In genomic region chr5:103587185-103587748, GRCh38 we compare ENCODE assay signal across 9 cellular contexts. TPM values are rescaled to one million over a fixed set of nuclear protein-coding genes. Genes with fewer than 3 reads are reported as not detected.
DNase-seq lines count a peak whose midpoint lies in the region; ATAC-seq and TF ChIP-seq lines count a peak whose summit lies in the region.
"Had no signal": no experiment of that assay in that cellular context is flagged by ENCODE, and none has a peak within 500 bp of the region (broad histone marks: within the 10 kb centered on the region; RNA-seq: fewer than 3 reads in every experiment).

No MANE protein-coding gene starts in this region.

- DNase-seq in H9: no peak
- peak; percentile 27 for DNase-seq in NCI-H2227 treated with DMSO at 0.1 percent for 48 hours (lab: John Stamatoyannopoulos, UW)
- peak; percentile 74 for DNase-seq in choroid plexus epithelial cell (ENCODE audit: low read depth)
- DNase-seq in osteocyte (ENCODE audit: extremely low spot score, unreplicated experiment): no peak
- DNase-seq in ureter (ENCODE audit: low spot score): no peak
- DNase-seq in gastrocnemius medialis: no peak
- DNase-seq in stimulated activated CD4-positive, alpha-beta T cell treated with anti-CD3 and anti-CD28 coated beads, Interleukin-1b, Interleukin-23, amount 100 ng/mL, for 48 hours: no peak

- no peaks in the 10 kb centered on the region for H3K9me3 ChIP-seq in H9 (ENCODE audit: control insufficient read depth, low read depth, low read length)
- H3K9me3 ChIP-seq in gastrocnemius medialis: no peaks in the 10 kb centered on the region
- H3K9me3 ChIP-seq: neutrophil, SJSA1 had no signal

- H3K4me2 ChIP-seq in H9 (ENCODE audit: insufficient read depth, insufficient read length, low read length): no peak overlapping the region

- no peak overlapping the region for H3K4me3 ChIP-seq in choroid plexus epithelial cell (ENCODE audit: low read depth, low read length)
- H3K4me3 ChIP-seq in gastrocnemius medialis: no peak overlapping the region
- H3K4me3 ChIP-seq: SJSA1 had no signal

- H3K27ac Mint-ChIP-seq in H9 (0 out of 7 replicates have a peak overlapping the region, but pooled peaks of 1 of the 3 experiments have one; percentile 24), osteocyte (ENCODE audit: unreplicated experiment) (no peak overlapping the region)

- H3K23ac ChIP-seq in H9 (ENCODE audit: insufficient read length, low read depth, low read length): no peak overlapping the region

- H3K9ac ChIP-seq in H9 (ENCODE audit: extremely low read depth, insufficient read length, low read length): no peak overlapping the region

- H3K27me3 Mint-ChIP-seq in H9 (ENCODE audit: low read depth) (no peaks in the 10 kb centered on the region), osteocyte (ENCODE audit: unreplicated experiment) (no peaks in the 10 kb centered on the region)

- H3K18ac ChIP-seq in H9 (ENCODE audit: insufficient read length, low read depth, low read length): no peak overlapping the region

- H3T11ph ChIP-seq in H9 (ENCODE audit: low read length): no peak overlapping the region

- intact Hi-C loops in gastrocnemius medialis (cut with DNase I; ENCODE audit: low total_unique reads): no loop called here

- peak; percentile 71 for TF ChIP-seq CTCF in H9 (conservative IDR thresholded peaks at IDR 0.05)
- peak; percentile 61 for TF ChIP-seq CTCF in choroid plexus epithelial cell (conservative IDR thresholded peaks at IDR 0.05; ENCODE audit: low read depth, low read length)
- TF ChIP-seq CTCF in osteocyte (IDR thresholded peaks at IDR 0.05): peak; percentile 69
- TF ChIP-seq CTCF in gastrocnemius medialis (IDR thresholded peaks at IDR 0.05 in 4 of 5, conservative IDR thresholded peaks at IDR 0.05 in 1 of 5): peak in 1 of 5 experiments; percentile 7

- H3K79me2 ChIP-seq in H9 (ENCODE audit: insufficient read depth, low read length): no peaks in the 10 kb centered on the region

- no peak overlapping the region for H3K4me3 Mint-ChIP-seq in H9
- no peak overlapping the region for H3K4me3 Mint-ChIP-seq in osteocyte (ENCODE audit: unreplicated experiment)

- no CpG with 5 or more reads among the region's 2 CpGs for WGBS in H9 (ENCODE audit: extremely low coverage, insufficient read length, low lambda C conversion rate)

- H2BK20ac ChIP-seq in H9 (ENCODE audit: low read depth, low read length, poor library complexity, severe bottlenecking): no peak overlapping the region

- H3K56ac ChIP-seq in H9 (ENCODE audit: insufficient read length, low read depth, low read length): no peak overlapping the region

- no peak overlapping the region for H3K4ac ChIP-seq in H9 (ENCODE audit: low read depth, low read length)

- H3K27ac ChIP-seq in H9 (ENCODE audit: insufficient read length, low read depth, low read length) (no peak overlapping the region), gastrocnemius medialis (no peak overlapping the region)
- H3K27ac ChIP-seq: neutrophil, SJSA1 had no signal

- TF ChIP-seq POLR2A in gastrocnemius medialis (IDR thresholded peaks at IDR 0.05): no peak

- no peak overlapping the region for H2BK120ac ChIP-seq in H9 (ENCODE audit: low read depth, low read length, poor library complexity, severe bottlenecking)

- no peak overlapping the region for H2AK5ac ChIP-seq in H9 (ENCODE audit: insufficient read length, low read length)

- H3K4me1 Mint-ChIP-seq in H9 (no peaks in the 10 kb centered on the region), osteocyte (ENCODE audit: unreplicated experiment) (peaks cover 9% of the 10 kb centered on the region)

- H3K36me3 Mint-ChIP-seq in H9 (ENCODE audit: insufficient read depth in 1 of 3, low read depth in 3 of 3) (no peaks in the 10 kb centered on the region), osteocyte (ENCODE audit: unreplicated experiment) (no peaks in the 10 kb centered on the region)

- no peak overlapping the region for H2BK12ac ChIP-seq in H9 (ENCODE audit: insufficient read length, low read depth, low read length)

- H3K4me1 ChIP-seq in H9 (ENCODE audit: insufficient read depth, low read length): no peaks in the 10 kb centered on the region
- no peaks in the 10 kb centered on the region for H3K4me1 ChIP-seq in gastrocnemius medialis
- H3K4me1 ChIP-seq: SJSA1 had no signal

- no peaks in the 10 kb centered on the region for H3K23me2 ChIP-seq in H9 (ENCODE audit: insufficient read length, low read depth, low read length, poor library complexity, severe bottlenecking)

- no peak overlapping the region for H3K14ac ChIP-seq in H9 (ENCODE audit: insufficient read depth, low read length)

- no peak overlapping the region for H2BK5ac ChIP-seq in H9 (ENCODE audit: insufficient read length, low read length)

- H3K9me3 Mint-ChIP-seq in H9: no peaks in the 10 kb centered on the region
- H3K9me3 Mint-ChIP-seq in osteocyte (ENCODE audit: unreplicated experiment): no peaks in the 10 kb centered on the region

- H3K27me3 ChIP-seq in H9 (ENCODE audit: insufficient read depth, low read length): no peaks in the 10 kb centered on the region
- no peaks in the 10 kb centered on the region for H3K27me3 ChIP-seq in gastrocnemius medialis
- H3K27me3 ChIP-seq: neutrophil, SJSA1 had no signal

- ATAC-seq in gastrocnemius medialis: no peak

- no peaks in the 10 kb centered on the region for H3K36me3 ChIP-seq in gastrocnemius medialis
- H3K36me3 ChIP-seq: neutrophil, SJSA1 had no signal

- H4K91ac ChIP-seq in H9 (ENCODE audit: insufficient read length, low read depth, low read length): no peak overlapping the region

- H3K79me1 ChIP-seq in H9 (ENCODE audit: insufficient read depth, low read depth, low read length, poor library complexity, severe bottlenecking): no peaks in the 10 kb centered on the region

- H4K8ac ChIP-seq in H9 (replicated peaks; ENCODE audit: insufficient read length, low read depth, low read length): no peak overlapping the region

- H4K5ac ChIP-seq in H9 (ENCODE audit: insufficient read length, low read depth, low read length): no peak overlapping the region

- no peaks in the 10 kb centered on the region for H4K20me1 ChIP-seq in H9 (ENCODE audit: control insufficient read depth, insufficient read depth, insufficient read length)

- no peak overlapping the region for H2AFZ ChIP-seq in H9 (ENCODE audit: low read length)

- in situ Hi-C loops in gastrocnemius medialis (cut with MboI; ENCODE audit: low sequenced_read_pairs in 4 of 4): loop anchor here (25.0 kb wide), 1 partner anchor 600 kb away; no protein-coding TSS in a partner anchor

- H2BK15ac ChIP-seq in H9 (ENCODE audit: low read depth, low read length): no peak overlapping the region

RNA-seq across cellular contexts. Expression of gene NUDT12, which starts 24.7 kb away (rescaled TPM):
- total RNA-seq in H9 (2021) (10.2 and 11.3 TPM in 2 replicates), osteocyte (8.5 and 9.3 TPM in 2 replicates), ureter (15.7 TPM), gastrocnemius medialis (10 to 100 TPM in 3 of 4 donors, 1 to 10 TPM in 1; 4.3 to 14.5 (median 11.6) TPM)

Comparison
In these comparisons a context has a peak if more than half of its experiments do, and no peak if none do; other contexts are left out.
1. DNase-seq: peak in NCI-H2227 treated with DMSO at 0.1 percent for 48 hours (single experiment) and choroid plexus epithelial cell (single experiment); none in H9 (single experiment), osteocyte (single experiment), ureter (single experiment), gastrocnemius medialis (0 of 2) and stimulated activated CD4-positive, alpha-beta T cell treated with anti-CD3 and anti-CD28 coated beads, Interleukin-1b, Interleukin-23, amount 100 ng/mL, for 48 hours (single experiment).